ENCODE assay signal across 8 cellular contexts in genomic region chr13:40672310-40673060, GRCh38. TPM values are rescaled to one million over a fixed set of nuclear protein-coding genes. Genes with fewer than 3 reads are reported as not detected.
A peak's percentile ranks its signal among the peaks of the same experiment; 100 is the strongest.
DNase-seq lines count a peak whose midpoint lies in the region; TF ChIP-seq lines count a peak whose summit lies in the region.

No MANE protein-coding gene starts in this region.

- TF ChIP-seq CTCF in lower leg skin (IDR thresholded peaks at IDR 0.05) (no peak), adrenal gland (IDR thresholded peaks at IDR 0.05) (no peak)

- no peaks in the 10 kb centered on the region for H4K20me1 ChIP-seq in Karpas-422 (ENCODE audit: insufficient read depth, low read depth, low read length)

- H3K79me2 ChIP-seq in Karpas-422 (ENCODE audit: low read length): no peaks in the 10 kb centered on the region

- no peak for TF ChIP-seq POLR2A in lower leg skin (IDR thresholded peaks at IDR 0.05)
- no peak for TF ChIP-seq POLR2A in adrenal gland (IDR thresholded peaks at IDR 0.05)

- H3K27me3 ChIP-seq in Karpas-422 (ENCODE audit: low read length): no peaks in the 10 kb centered on the region
- no peaks in the 10 kb centered on the region for H3K27me3 ChIP-seq in adrenal gland

- DNase-seq in DMS 273 treated with DMSO at 0.1 percent for 48 hours (lab: John Stamatoyannopoulos, UW) (peak; percentile 64), Karpas-422 (peak; percentile 85), SW480 (ENCODE audit: low spot score) (peak; percentile 77), iris pigment epithelial cell (ENCODE audit: low read depth) (peak; percentile 92), lower leg skin (ENCODE audit: low spot score in 2 of 2) (no peak), adrenal gland (no peak), NOMO-1 treated with dmso at 0.1 percent for 144 hours (lab: John Stamatoyannopoulos, UW; ENCODE audit: unreplicated experiment) (no peak)
- no peak for DNase-seq in stimulated activated CD4-positive, alpha-beta T cell treated with anti-CD3 and anti-CD28 coated beads, Interleukin-2, amount 100 ng/mL, for 48 hours

- H3K9me2 ChIP-seq in Karpas-422 (replicated peaks; ENCODE audit: insufficient read depth, low read length): no peaks in the 10 kb centered on the region

- no peaks in the 10 kb centered on the region for H3K36me3 ChIP-seq in Karpas-422 (ENCODE audit: insufficient read depth, low read length)
- H3K36me3 ChIP-seq in adrenal gland (replicated peaks in 1 of 2): no peaks in the 10 kb centered on the region

- no peak overlapping the region for H2AFZ ChIP-seq in Karpas-422 (ENCODE audit: low read length)

- 0 out of 2 replicates have a peak overlapping the region, but pooled peaks have one; percentile 13 for H3K4me3 ChIP-seq in Karpas-422 (ENCODE audit: low read length)
- no peak overlapping the region for H3K4me3 ChIP-seq in lower leg skin (ENCODE audit: low read depth, poor library complexity, severe bottlenecking)
- no peak overlapping the region for H3K4me3 ChIP-seq in adrenal gland

- peak overlapping the region; percentile 74 for H3K27ac ChIP-seq in Karpas-422 (ENCODE audit: low read length)
- H3K27ac ChIP-seq in adrenal gland: no peak overlapping the region

- H3K9me3 ChIP-seq in Karpas-422 (ENCODE audit: low read length): no peaks in the 10 kb centered on the region
- H3K9me3 ChIP-seq in adrenal gland (replicated peaks in 1 of 3): no peaks in the 10 kb centered on the region

- H3K4me2 ChIP-seq in Karpas-422 (ENCODE audit: low read depth, low read length, poor library complexity, severe bottlenecking): peak overlapping the region; percentile 61

- peak overlapping the region; percentile 27; the same call in 1 of the 2 replicates for H3K9ac ChIP-seq in Karpas-422 (ENCODE audit: low read length)

- intact Hi-C loops in lower leg skin (cut with DNase I; ENCODE audit: low total_unique reads) (no loop called here), adrenal gland (cut with DNase I) (no loop called here)

- H3K4me1 ChIP-seq in Karpas-422 (ENCODE audit: low read length): peaks cover 46% of the 10 kb centered on the region
- peaks cover 0 to 7% of the 10 kb centered on the region in 2 donors for H3K4me1 ChIP-seq in adrenal gland (replicated peaks in 1 of 2)

- WGBS in lower leg skin, 2 donors: 30 to 38% methylated on average over 3 of the region's 3 CpGs
- WGBS in adrenal gland, 4 donors: 59 to 73% (median 61%) methylated on average over 3 of the region's 3 CpGs

RNA-seq across cellular contexts. Expression of gene FOXO1, which starts 6.0 kb away (rescaled TPM):
- total RNA-seq in Karpas-422 (2014; rRNA removed; shearing (Covaris generic); ENCODE audit: low replicate concordance): 27.6 and 51.6 TPM in 2 replicates
- total RNA-seq in lower leg skin: 10 to 100 TPM; 43.6 to 75.9 (median 52.0) TPM
- 10 to 100 TPM; 17.2 to 35.4 (median 24.4) TPM for total RNA-seq in adrenal gland
- 10 to 100 TPM in 1 of 3 donors, 1 to 10 TPM in 2; 4.3 to 15.2 (median 4.4) TPM for polyA plus RNA-seq in adrenal gland

Comparison
In these comparisons a context has a peak if more than half of its experiments do, and no peak if none do; other contexts are left out.
1. DNase-seq: peak in DMS 273 treated with DMSO at 0.1 percent for 48 hours (single experiment), Karpas-422 (single experiment), SW480 (single experiment) and iris pigment epithelial cell (single experiment); none in lower leg skin (0 of 2), stimulated activated CD4-positive, alpha-beta T cell treated with anti-CD3 and anti-CD28 coated beads, Interleukin-2, amount 100 ng/mL, for 48 hours (0 of 2), adrenal gland (0 of 7) and NOMO-1 treated with dmso at 0.1 percent for 144 hours (single experiment).